Comparison of ENCODE assay signal across 8 cellular contexts in the genomic region with DNA sequence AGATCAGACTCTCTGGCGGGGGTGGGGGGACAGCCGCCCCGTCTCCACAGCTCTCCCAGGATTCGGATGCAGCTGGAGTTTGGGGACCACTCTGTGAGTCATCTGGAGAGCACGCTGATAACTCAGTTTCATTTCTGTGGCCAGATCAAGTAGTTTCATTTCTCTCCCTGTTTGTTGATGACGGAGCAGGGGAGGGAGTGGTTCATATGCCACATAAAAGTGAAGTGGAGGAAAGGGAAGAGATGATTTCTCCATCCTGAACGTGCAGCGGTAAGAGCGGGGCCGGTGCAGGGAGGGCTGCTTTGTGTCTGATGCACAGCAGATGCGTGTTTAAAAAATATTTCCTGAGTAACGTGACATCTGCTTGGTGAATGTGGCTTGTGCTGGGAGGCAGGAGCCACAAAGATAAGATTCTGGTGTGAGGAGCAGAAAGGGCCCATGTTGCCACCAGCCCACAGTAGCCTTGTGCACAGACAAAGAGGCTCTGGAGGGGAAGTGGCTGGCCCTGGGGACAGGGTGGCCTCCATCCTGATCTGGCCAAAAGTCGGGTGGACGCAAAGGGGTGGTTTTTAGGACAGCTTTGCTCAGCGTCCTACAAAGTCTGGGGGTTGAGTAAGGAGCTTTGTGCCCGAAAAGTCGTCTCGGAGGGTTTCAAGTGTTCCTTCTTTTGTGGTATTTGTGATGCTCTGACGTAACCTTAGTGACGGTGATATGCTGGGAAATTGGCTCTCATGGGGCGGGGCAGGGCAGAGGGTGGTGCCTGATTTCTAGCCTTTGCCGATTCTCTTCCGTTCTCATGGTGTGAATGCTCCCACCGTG. TPM values are rescaled to one million over a fixed set of nuclear protein-coding genes. Genes with fewer than 3 reads are reported as not detected.
DNase-seq lines count a peak whose midpoint lies in the region; ATAC-seq and TF ChIP-seq lines count a peak whose summit lies in the region.

A gene with protein sequence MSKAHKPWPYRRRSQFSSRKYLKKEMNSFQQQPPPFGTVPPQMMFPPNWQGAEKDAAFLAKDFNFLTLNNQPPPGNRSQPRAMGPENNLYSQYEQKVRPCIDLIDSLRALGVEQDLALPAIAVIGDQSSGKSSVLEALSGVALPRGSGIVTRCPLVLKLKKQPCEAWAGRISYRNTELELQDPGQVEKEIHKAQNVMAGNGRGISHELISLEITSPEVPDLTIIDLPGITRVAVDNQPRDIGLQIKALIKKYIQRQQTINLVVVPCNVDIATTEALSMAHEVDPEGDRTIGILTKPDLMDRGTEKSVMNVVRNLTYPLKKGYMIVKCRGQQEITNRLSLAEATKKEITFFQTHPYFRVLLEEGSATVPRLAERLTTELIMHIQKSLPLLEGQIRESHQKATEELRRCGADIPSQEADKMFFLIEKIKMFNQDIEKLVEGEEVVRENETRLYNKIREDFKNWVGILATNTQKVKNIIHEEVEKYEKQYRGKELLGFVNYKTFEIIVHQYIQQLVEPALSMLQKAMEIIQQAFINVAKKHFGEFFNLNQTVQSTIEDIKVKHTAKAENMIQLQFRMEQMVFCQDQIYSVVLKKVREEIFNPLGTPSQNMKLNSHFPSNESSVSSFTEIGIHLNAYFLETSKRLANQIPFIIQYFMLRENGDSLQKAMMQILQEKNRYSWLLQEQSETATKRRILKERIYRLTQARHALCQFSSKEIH (plus strand): TSS at position 242 of the 819 bp plus-strand sequence. CDS start 14,880 bp downstream, outside the sequence.

- no peaks in the 10 kb centered on the region for H3K9me3 ChIP-seq in PC-3 (ENCODE audit: low read length)
- no peaks in the 10 kb centered on the region for H3K9me3 ChIP-seq in heart left ventricle
- no peaks in the 10 kb centered on the region; the same call in 1 of the 2 replicates for H3K9me3 ChIP-seq in HAP-1

- TSS peak; percentile 66 for BruUV-seq in PC-3 (replicated peaks; lab: Mats Ljungman, UMichigan)

- POLR2A ChIA-PET in PC-3 (lab: Charles Lee; ENCODE audit: unreplicated experiment) = no interaction called here

- WGBS in heart left ventricle, 4 donors = 25 to 32% (median 28%) methylated on average over 24 of the region's 24 CpGs

- peaks cover 9% of the 10 kb centered on the region for H3K4me1 ChIP-seq in PC-3 (ENCODE audit: insufficient read depth, low read length)
- H3K4me1 ChIP-seq in heart left ventricle = peaks cover 0 to 43% (median 16%) of the 10 kb centered on the region in 12 donors
- H3K4me1 ChIP-seq in HAP-1 = no peaks in the 10 kb centered on the region

- ATAC-seq in HG02798 (IDR thresholded peaks at IDR 0.05; ENCODE audit: poor library complexity, unreplicated experiment) (peak; percentile 65), PC-3 (peak; percentile 25), heart left ventricle (peak; percentile 85 to 94 (median 88))

- H2AFZ ChIP-seq in PC-3 (ENCODE audit: low read length) = peak within 1 kb of the TSS; percentile 41; the same call in 1 of the 2 replicates

- intact Hi-C loops in PC-3 (cut with micrococcal nuclease) = loop anchor here (5.0 to 10.0 kb wide), 2 partner anchors 93 to 190 kb away; no protein-coding TSS in a partner anchor
- intact Hi-C loops in heart left ventricle (cut with DNase I) = loop anchor here in 4 of 10 donors (5.0 to 10.0 kb wide), 4 partner anchors 55 to 197 kb away; a partner anchor contains a TSS

- H3K4me3 ChIP-seq in PC-3 (ENCODE audit: low read length) (peak within 1 kb of the TSS; percentile 25; the same call in 1 of the 2 replicates), heart left ventricle (peak within 1 kb of the TSS; percentile 16 to 70 (median 55)), HAP-1 (no peak within 1 kb of the TSS)

- DNase-seq in GM13976 (ENCODE audit: low spot score) = peak; percentile 79
- peak; percentile 48 for DNase-seq in PC-3
- DNase-seq in activated effector memory CD4-positive, alpha-beta T cell treated with Interleukin-2 at 50 U/mL for 16 hours = peak; percentile 73
- DNase-seq in heart left ventricle = peak; percentile 79 to 84 (median 81)
- peak; percentile 45 to 66 for DNase-seq in stimulated activated CD4-positive, alpha-beta T cell treated with anti-CD3 and anti-CD28 coated beads, Interleukin-15, amount 100 ng/mL, for 1 hour (ENCODE audit: low read depth in 1 of 2, low spot score in 1 of 2)
- no peak for DNase-seq in HAP-1 (ENCODE audit: low spot score in 2 of 2)
- DNase-seq in T1000 (lab: John Stamatoyannopoulos, UW) = no peak

- peak within 1 kb of the TSS; percentile 50 for H3K4me2 ChIP-seq in PC-3 (ENCODE audit: low read length)

- H3K9me2 ChIP-seq in PC-3 (replicated peaks; ENCODE audit: low read length) = no peaks in the 10 kb centered on the region

- H3F3A ChIP-seq in PC-3 (ENCODE audit: low read length, unreplicated experiment) = no peaks in the 10 kb centered on the region

- CTCF ChIA-PET in PC-3 (lab: Charles Lee) = interaction anchor here (2.1 kb wide), 1 partner anchor 79 kb away, joined by 31 read pairs; no protein-coding TSS in a partner anchor

- H3K79me2 ChIP-seq in PC-3 (ENCODE audit: low read length) = no peaks in the 10 kb centered on the region

- no peaks in the 10 kb centered on the region for H4K20me1 ChIP-seq in PC-3 (ENCODE audit: low read length)

- H3K27ac ChIP-seq in PC-3 (ENCODE audit: low read length) (no peak within 1 kb of the TSS), heart left ventricle (peak within 1 kb of the TSS; percentile 80 to 98 (median 94))

- no peak for TF ChIP-seq POLR2A in heart left ventricle (IDR thresholded peaks at IDR 0.05)

- TF ChIP-seq CTCF in GM13976 (IDR thresholded peaks at IDR 0.05; ENCODE audit: borderline replicate concordance, control extremely low read depth, extremely low read depth, insufficient read depth, missing control alignments) (no peak), PC-3 (conservative IDR thresholded peaks at IDR 0.05; ENCODE audit: low read depth, low read length) (no peak), heart left ventricle (IDR thresholded peaks at IDR 0.05) (no peak)

- no peaks in the 10 kb centered on the region for H3K36me3 ChIP-seq in PC-3 (ENCODE audit: low read depth, low read length)
- H3K36me3 ChIP-seq in heart left ventricle = peaks cover 0 to 19% (median 0%) of the 10 kb centered on the region in 9 donors
- no peaks in the 10 kb centered on the region for H3K36me3 ChIP-seq in HAP-1 (replicated peaks)

- H3K27me3 ChIP-seq in PC-3 (ENCODE audit: low read length) (peaks cover 4% of the 10 kb centered on the region), heart left ventricle (peaks cover 0 to 4% (median 0%) of the 10 kb centered on the region in 9 donors), HAP-1 (ENCODE audit: low read depth) (no peaks in the 10 kb centered on the region)

- in situ Hi-C loops in GM13976 (cut with MboI; ENCODE audit: low sequenced_read_pairs, unreplicated experiment) = no loop called here
- in situ Hi-C loops in HAP-1 (cut with MboI; ENCODE audit: low sequenced_read_pairs) = no loop called here

- H3K9ac ChIP-seq in PC-3 (ENCODE audit: low read length) = no peak within 1 kb of the TSS

RNA-seq across cellular contexts. Expression of the gene that starts here (rescaled TPM):
- total RNA-seq in PC-3 (2014; rRNA removed) = 0.15 and 0.46 TPM in 2 replicates
- total RNA-seq in heart left ventricle = 10 to 100 TPM in 3 of 9 donors, 1 to 10 TPM in 6; 4.2 to 23.3 (median 6.0) TPM
- polyA plus RNA-seq in heart left ventricle = 1 to 10 TPM; 3.2 to 5.3 TPM

Comparison
In these comparisons a context has a peak if more than half of its experiments do, and no peak if none do; other contexts are left out.
1. Peak in DNase-seq, ATAC-seq, H3K4me3 ChIP-seq and H3K4me2 ChIP-seq in PC-3; RNA of the gene not detected or under 1 TPM.
2. DNase-seq: peak in GM13976 (single experiment), activated effector memory CD4-positive, alpha-beta T cell treated with Interleukin-2 at 50 U/mL for 16 hours (single experiment), heart left ventricle (5 of 5) and stimulated activated CD4-positive, alpha-beta T cell treated with anti-CD3 and anti-CD28 coated beads, Interleukin-15, amount 100 ng/mL, for 1 hour (2 of 2); none in HAP-1 (0 of 2) and T1000 (single experiment).
3. ATAC-seq: peak in every context shown above with its lines; median percentile 88 in heart left ventricle; 65 in HG02798; 25 in PC-3.